ENCODE assay signal across 10 cellular contexts in genomic region chr17:13931111-13931526, GRCh38.
A peak's percentile ranks its signal among the peaks of the same experiment; 100 is the strongest.
DNase-seq lines count a peak whose midpoint lies in the region; ATAC-seq lines count a peak whose summit lies in the region.
"Had no signal": no experiment of that assay in that cellular context is flagged by ENCODE, and none has a peak within 500 bp of the region (broad histone marks: within the 10 kb centered on the region; RNA-seq: fewer than 3 reads in every experiment).

No MANE protein-coding gene starts in this region.

- ATAC-seq in GM18499 (IDR thresholded peaks at IDR 0.05; ENCODE audit: insufficient read depth, unreplicated experiment) (peak; percentile 63), sciatic nerve (peak; percentile 94), left lobe of liver (no peak)
- ATAC-seq: stimulated activated naive CD8-positive, alpha-beta T cell treated with anti-CD3 and anti-CD28 coated beads, Interleukin-15, amount 100 ng/mL, for 72 hours had no signal

- intact Hi-C loops in sciatic nerve (cut with DNase I) = no loop called here

- peak; percentile 90 for DNase-seq in SIG-M5 treated with dmso at 0.1 percent for 504 hours (lab: John Stamatoyannopoulos, UW; ENCODE audit: unreplicated experiment)
- DNase-seq in globus pallidus (ENCODE audit: low spot score) = peak; percentile 70
- DNase-seq in sciatic nerve (ENCODE audit: low spot score) = no peak
- DNase-seq in GOT3 (lab: John Stamatoyannopoulos, UW) = no peak
- DNase-seq in left lobe of liver (ENCODE audit: low spot score) = no peak
- DNase-seq in NCI-H2227 (lab: John Stamatoyannopoulos, UW; ENCODE audit: unreplicated experiment) = no peak
- no peak for DNase-seq in NCI-H1092 treated with DMSO at 0.1 percent for 48 hours (lab: John Stamatoyannopoulos, UW)
- DNase-seq: HFFc6; stimulated activated naive CD8-positive, alpha-beta T cell treated with anti-CD3 and anti-CD28 coated beads, Interleukin-15, amount 100 ng/mL, for 72 hours had no signal

Comparison
In these comparisons a context has a peak if more than half of its experiments do, and no peak if none do; other contexts are left out.
1. DNase-seq: peak in SIG-M5 treated with dmso at 0.1 percent for 504 hours (single experiment) and globus pallidus (single experiment); none in sciatic nerve (single experiment), GOT3 (single experiment), left lobe of liver (single experiment), NCI-H2227 (single experiment) and NCI-H1092 treated with DMSO at 0.1 percent for 48 hours (single experiment).